8 cellular contexts compared by ENCODE assay signal in genomic region chr2:178413472-178414265, GRCh38. TPM values are rescaled to one million over a fixed set of nuclear protein-coding genes. Genes with fewer than 3 reads are reported as not detected.
DNase-seq lines count a peak whose midpoint lies in the region; ATAC-seq and TF ChIP-seq lines count a peak whose summit lies in the region.

No MANE protein-coding gene starts in this region.

- peaks cover 5% of the 10 kb centered on the region; the same call in 1 of the 2 replicates for H3K4me1 ChIP-seq in MM.1S (ENCODE audit: low read length)
- no peaks in the 10 kb centered on the region for H3K4me1 ChIP-seq in ovary (ENCODE audit: insufficient read depth)
- H3K4me1 ChIP-seq in thymus (ENCODE audit: control insufficient read depth, insufficient read depth, low read length), result no peaks in the 10 kb centered on the region

- no peaks in the 10 kb centered on the region for H3K9me2 ChIP-seq in MM.1S (replicated peaks; ENCODE audit: insufficient read depth, low read length)

- peak overlapping the region; percentile 91 for H3K4me3 Mint-ChIP-seq in activated naive CD8-positive, alpha-beta T cell

- DNase-seq in GDM1 (lab: John Stamatoyannopoulos, UW) (peak; percentile 69), HCEC 1CT (peak; percentile 80), MM.1S (peak; percentile 77), Right ventricle myocardium inferior (ENCODE audit: missing footprints) (peak; percentile 90), ovary (peak; percentile 61 to 83 (median 73))

- peak overlapping the region; percentile 92 for H2AFZ ChIP-seq in MM.1S (ENCODE audit: low read length)

- no peaks in the 10 kb centered on the region for H4K20me1 ChIP-seq in MM.1S (ENCODE audit: insufficient read depth, low read length)

- peak; percentile 93 for ATAC-seq in SK-N-SH treated with all-trans-retinoic acid at 6 μM for 48 hours
- peak; percentile 87 for ATAC-seq in Right ventricle myocardium inferior

- H3K36me3 Mint-ChIP-seq in activated naive CD8-positive, alpha-beta T cell, result no peaks in the 10 kb centered on the region

- H3K9me3 ChIP-seq in MM.1S (replicated peaks; ENCODE audit: insufficient read depth, low read length), result no peaks in the 10 kb centered on the region
- H3K9me3 ChIP-seq in ovary, result no peaks in the 10 kb centered on the region
- H3K9me3 ChIP-seq in thymus (ENCODE audit: control insufficient read depth), result no peaks in the 10 kb centered on the region

- H3K36me3 ChIP-seq in MM.1S (replicated peaks; ENCODE audit: insufficient read depth, low read length) (no peaks in the 10 kb centered on the region), ovary (no peaks in the 10 kb centered on the region), thymus (ENCODE audit: control insufficient read depth, insufficient read depth) (no peaks in the 10 kb centered on the region)

- peak overlapping the region; percentile 94 for H3K27ac Mint-ChIP-seq in activated naive CD8-positive, alpha-beta T cell

- H3K27ac ChIP-seq in MM.1S (ENCODE audit: low read length) (peak overlapping the region; percentile 80), ovary (peak overlapping the region; percentile 81 to 97), thymus (ENCODE audit: low read depth) (peak overlapping the region; percentile 83)

- H3K9me3 Mint-ChIP-seq in activated naive CD8-positive, alpha-beta T cell (ENCODE audit: low read depth), result no peaks in the 10 kb centered on the region

- TF ChIP-seq EP300 in ovary (IDR thresholded peaks at IDR 0.05), result no peak

- H3F3A ChIP-seq in MM.1S (ENCODE audit: insufficient read depth, low read length), result peaks cover 7% of the 10 kb centered on the region; the same call in 1 of the 2 replicates

- TF ChIP-seq POLR2A in ovary (IDR thresholded peaks at IDR 0.05), result no peak

- no peaks in the 10 kb centered on the region for H3K27me3 Mint-ChIP-seq in activated naive CD8-positive, alpha-beta T cell

- no peaks in the 10 kb centered on the region for H3K79me2 ChIP-seq in MM.1S (ENCODE audit: low read length)

- WGBS in ovary, 3 donors, result 0 to 1% (median 0%) methylated on average over 45 of the region's 45 CpGs
- under 1% methylated on average over 45 of the region's 45 CpGs for WGBS in thymus

- H3K4me2 ChIP-seq in MM.1S (ENCODE audit: low read depth, low read length), result peak overlapping the region; percentile 48

- H3K27me3 ChIP-seq in MM.1S (replicated peaks; ENCODE audit: insufficient read depth, low read length) (no peaks in the 10 kb centered on the region), ovary (no peaks in the 10 kb centered on the region), thymus (ENCODE audit: control insufficient read depth, insufficient read depth) (no peaks in the 10 kb centered on the region)

- H3K9ac ChIP-seq in MM.1S (ENCODE audit: low read length), result peak overlapping the region; percentile 88

- TF ChIP-seq CTCF in MM.1S (IDR thresholded peaks at IDR 0.05; ENCODE audit: low read length) (no peak), ovary (IDR thresholded peaks at IDR 0.05) (peak in 2 of 3 donors; percentile 31 to 37)

- peaks cover 22% of the 10 kb centered on the region for H3K4me1 Mint-ChIP-seq in activated naive CD8-positive, alpha-beta T cell (ENCODE audit: low read depth)

- intact Hi-C loops in Right ventricle myocardium inferior (cut with DNase I), result loop anchor here (1.0 to 5.0 kb wide), 5 partner anchors 17 to 301 kb away; partner anchors contain the start of genes FKBP7, PJVK, PRKRA and RBM45
- intact Hi-C loops in ovary (cut with DNase I), result loop anchor here in 3 of 4 donors (10.0 kb wide), 2 partner anchors 279 to 299 kb away; partner anchors contain the start of gene RBM45 (in 2 of the 3)

- H3K4me3 ChIP-seq in MM.1S (ENCODE audit: low read length), result peak overlapping the region; percentile 65
- peak overlapping the region; percentile 50 for H3K4me3 ChIP-seq in ovary
- H3K4me3 ChIP-seq in thymus (ENCODE audit: low read length), result peak overlapping the region; percentile 58

TF ChIP-seq in SK-N-SH treated with all-trans-retinoic acid at 6 μM for 48 hours, 23 proteins besides CTCF, POLR2A, EP300 and RAD21 (continues in another document):
- no peak for TF ChIP-seq ZFP30 (CRISPR knock-in tag; IDR thresholded peaks at IDR 0.05)
- TF ChIP-seq RARB (CRISPR knock-in tag; IDR thresholded peaks at IDR 0.05), result no peak
- no peak for TF ChIP-seq TCF4 (CRISPR knock-in tag; IDR thresholded peaks at IDR 0.05; ENCODE audit: borderline replicate concordance)
- TF ChIP-seq OSR1 (CRISPR knock-in tag; IDR thresholded peaks at IDR 0.05), result no peak
- no peak for TF ChIP-seq TOX (CRISPR knock-in tag; IDR thresholded peaks at IDR 0.05; ENCODE audit: borderline replicate concordance)
- no peak for TF ChIP-seq CSRNP3 (CRISPR knock-in tag; IDR thresholded peaks at IDR 0.05)
- TF ChIP-seq TSHZ2 (CRISPR knock-in tag; IDR thresholded peaks at IDR 0.05), result peak; percentile 33; the same call in 1 of the 2 replicates
- no peak for TF ChIP-seq PPARA (CRISPR knock-in tag; IDR thresholded peaks at IDR 0.05; ENCODE audit: borderline replicate concordance)
- TF ChIP-seq, protein P1, sequence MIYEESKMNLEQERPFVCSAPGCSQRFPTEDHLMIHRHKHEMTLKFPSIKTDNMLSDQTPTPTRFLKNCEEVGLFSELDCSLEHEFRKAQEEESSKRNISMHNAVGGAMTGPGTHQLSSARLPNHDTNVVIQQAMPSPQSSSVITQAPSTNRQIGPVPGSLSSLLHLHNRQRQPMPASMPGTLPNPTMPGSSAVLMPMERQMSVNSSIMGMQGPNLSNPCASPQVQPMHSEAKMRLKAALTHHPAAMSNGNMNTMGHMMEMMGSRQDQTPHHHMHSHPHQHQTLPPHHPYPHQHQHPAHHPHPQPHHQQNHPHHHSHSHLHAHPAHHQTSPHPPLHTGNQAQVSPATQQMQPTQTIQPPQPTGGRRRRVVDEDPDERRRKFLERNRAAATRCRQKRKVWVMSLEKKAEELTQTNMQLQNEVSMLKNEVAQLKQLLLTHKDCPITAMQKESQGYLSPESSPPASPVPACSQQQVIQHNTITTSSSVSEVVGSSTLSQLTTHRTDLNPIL (CRISPR knock-in tag; IDR thresholded peaks at IDR 0.05; ENCODE audit: low read depth), result no peak
- TF ChIP-seq, protein P2, sequence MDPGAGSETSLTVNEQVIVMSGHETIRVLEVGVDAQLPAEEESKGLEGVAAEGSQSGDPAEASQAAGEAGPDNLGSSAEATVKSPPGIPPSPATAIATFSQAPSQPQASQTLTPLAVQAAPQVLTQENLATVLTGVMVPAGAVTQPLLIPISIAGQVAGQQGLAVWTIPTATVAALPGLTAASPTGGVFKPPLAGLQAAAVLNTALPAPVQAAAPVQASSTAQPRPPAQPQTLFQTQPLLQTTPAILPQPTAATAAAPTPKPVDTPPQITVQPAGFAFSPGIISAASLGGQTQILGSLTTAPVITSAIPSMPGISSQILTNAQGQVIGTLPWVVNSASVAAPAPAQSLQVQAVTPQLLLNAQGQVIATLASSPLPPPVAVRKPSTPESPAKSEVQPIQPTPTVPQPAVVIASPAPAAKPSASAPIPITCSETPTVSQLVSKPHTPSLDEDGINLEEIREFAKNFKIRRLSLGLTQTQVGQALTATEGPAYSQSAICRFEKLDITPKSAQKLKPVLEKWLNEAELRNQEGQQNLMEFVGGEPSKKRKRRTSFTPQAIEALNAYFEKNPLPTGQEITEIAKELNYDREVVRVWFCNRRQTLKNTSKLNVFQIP (CRISPR knock-in tag; IDR thresholded peaks at IDR 0.05; ENCODE audit: borderline replicate concordance, low read depth), result no peak
- no peak for TF ChIP-seq ZC3H10 (CRISPR knock-in tag; IDR thresholded peaks at IDR 0.05)
- TF ChIP-seq ZFP3 (CRISPR knock-in tag; IDR thresholded peaks at IDR 0.05), result peak; percentile 94
- TF ChIP-seq GLIS3 (CRISPR knock-in tag; IDR thresholded peaks at IDR 0.05), result no peak
- TF ChIP-seq CSDC2 (CRISPR knock-in tag; IDR thresholded peaks at IDR 0.05), result 0 out of 2 replicates have a peak, but pooled peaks have one; percentile 34
- no peak for TF ChIP-seq ISL1 (CRISPR knock-in tag; IDR thresholded peaks at IDR 0.05)

RNA-seq across cellular contexts. Expression of gene PRKRA, which starts 37.3 kb away (rescaled TPM):
- 45.4 TPM for total RNA-seq in Right ventricle myocardium inferior
- total RNA-seq in ovary, result 10 to 100 TPM; 39.6 to 57.8 (median 50.7) TPM
- 10 to 100 TPM; 34.2 to 56.7 TPM for polyA plus RNA-seq in ovary
- 65.4 TPM for polyA plus RNA-seq in thymus

RNA-seq across cellular contexts. Expression of gene PJVK, which starts 37.5 kb away (rescaled TPM):
- 0.70 TPM for total RNA-seq in Right ventricle myocardium inferior
- total RNA-seq in ovary, result 1 to 10 TPM; 2.6 to 7.3 (median 6.0) TPM
- polyA plus RNA-seq in ovary, result 1 to 10 TPM; 5.1 to 5.6 TPM
- 13.6 TPM for polyA plus RNA-seq in thymus

Comparison
In these comparisons a context has a peak if more than half of its experiments do, and no peak if none do; other contexts are left out.
1. Peak in every context shown above with its lines: DNase-seq, ATAC-seq, H3K4me3 ChIP-seq and H3K27ac ChIP-seq.